Comparison of ENCODE assay signal across 24 cellular contexts in genomic region chr11:31109446-31109845, GRCh38.
"Had no signal": no experiment of that assay in that cellular context is flagged by ENCODE, and none has a peak within 500 bp of the region (broad histone marks: within the 10 kb centered on the region; RNA-seq: fewer than 3 reads in every experiment).

No MANE protein-coding gene starts in this region.

- H3K9ac ChIP-seq: parathyroid adenoma had no signal

- H3K79me2 ChIP-seq: parathyroid adenoma had no signal

- H2AFZ ChIP-seq: parathyroid adenoma had no signal

- FAIRE-seq: small intestine, urothelium cell line had no signal

- H3K36me3 ChIP-seq: ovary, right lobe of liver, sigmoid colon, stomach, thoracic aorta, thyroid gland, tibial nerve, upper lobe of left lung had no signal

- H3K4me3 ChIP-seq: ovary, psoas muscle, right lobe of liver, sigmoid colon, stomach, thoracic aorta, thyroid gland, tibial nerve, upper lobe of left lung had no signal

- H3K4me1 ChIP-seq: parathyroid adenoma, psoas muscle, right lobe of liver, sigmoid colon, stomach, thyroid gland, tibial nerve, upper lobe of left lung had no signal

- DNase-seq: naive thymus-derived CD4-positive, alpha-beta T cell; natural killer cell; occipital lobe; ovary; posterior cingulate gyrus; psoas muscle; right cardiac atrium; right lobe of liver; sigmoid colon; small intestine; stimulated activated CD4-positive, alpha-beta T cell treated with anti-CD3 and anti-CD28 coated beads, Interleukin-15, amount 100 ng/mL, for 24 hours; stimulated activated CD4-positive, alpha-beta T cell treated with anti-CD3 and anti-CD28 coated beads, Interleukin-2, amount 100 ng/mL, for 24 hours; stimulated activated CD4-positive, alpha-beta T cell treated with anti-CD3 and anti-CD28 coated beads, Interleukin-2, amount 100 ng/mL, for 48 hours; stimulated activated CD4-positive, alpha-beta T cell treated with anti-CD3 and anti-CD28 coated beads, Interleukin-4, amount 100 ng/mL, for 24 hours; stimulated activated naive B cell treated with anti-CD40 and anti-IgM and Interleukin-4, amounts not matched to agents 10 μg/mL and 1 μg/mL and 100 μg/mL, for 72 hours; stimulated activated naive CD4-positive, alpha-beta T cell treated with Interleukin-2 at 50 U/mL for 16 hours; stomach; thyroid gland; trophoblast cell; upper lobe of left lung had no signal

- H3K27ac ChIP-seq: ovary, parathyroid adenoma, psoas muscle, right lobe of liver, sigmoid colon, stomach, thoracic aorta, thyroid gland, tibial nerve, upper lobe of left lung had no signal

- H3K9me3 ChIP-seq: ovary, psoas muscle, right lobe of liver, sigmoid colon, stomach, thoracic aorta, thyroid gland, tibial nerve, upper lobe of left lung had no signal

- H3K27me3 ChIP-seq: ovary, right lobe of liver, sigmoid colon, stomach, thyroid gland, tibial nerve, upper lobe of left lung had no signal
